14 cellular contexts compared by ENCODE assay signal in the genomic region with DNA sequence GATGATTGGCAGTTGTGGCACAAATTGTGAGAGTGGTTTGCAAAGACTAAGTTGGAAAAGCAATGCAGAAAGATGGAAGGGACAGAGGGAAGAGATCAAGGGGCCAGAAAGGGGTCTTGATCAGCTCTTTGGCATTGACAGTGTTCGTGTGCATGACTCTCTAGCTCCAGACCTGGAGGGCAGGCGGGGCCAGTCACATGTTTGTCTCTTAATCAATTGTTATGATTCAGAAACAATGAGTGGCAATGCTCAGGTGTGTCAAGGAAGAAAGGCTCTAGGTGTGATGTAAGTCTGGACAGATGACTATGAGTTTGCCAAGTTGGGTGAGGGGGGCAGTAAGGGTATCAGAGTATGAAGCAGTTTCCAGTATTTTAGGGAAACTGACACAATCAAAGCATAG. TPM values are rescaled to one million over a fixed set of nuclear protein-coding genes. Genes with fewer than 3 reads are reported as not detected.
DNase-seq lines count a peak whose midpoint lies in the region; ATAC-seq and TF ChIP-seq lines count a peak whose summit lies in the region.
"Had no signal": no experiment of that assay in that cellular context is flagged by ENCODE, and none has a peak within 500 bp of the region (broad histone marks: within the 10 kb centered on the region; RNA-seq: fewer than 3 reads in every experiment).

No MANE protein-coding gene starts in this region.

- peak; percentile 24 for DNase-seq in activated effector memory CD4-positive, alpha-beta T cell treated with anti-CD3 and anti-CD28 coated beads, Interleukin-2, amount 50 U/mL, for 16 hours
- no peak for DNase-seq in activated effector memory CD4-positive, alpha-beta T cell treated with Interleukin-2 at 50 U/mL for 16 hours
- DNase-seq in neural crest cell (ENCODE audit: low read depth, low spot score) (no peak), H4 (ENCODE audit: low spot score) (no peak), sciatic nerve (ENCODE audit: low spot score) (no peak)
- no peak for DNase-seq in activated naive CD8-positive, alpha-beta T cell treated with anti-CD3 and anti-CD28 coated beads, Interleukin-2, amount 50 U/mL, for 24 hours
- DNase-seq: ACHN; CD4-positive, CD25-positive, alpha-beta regulatory T cell; DMS53; GF-D8; GOT3; HCEC 1CT; HFFc6 had no signal

- H3K27ac Mint-ChIP-seq in neural crest cell (ENCODE audit: unreplicated experiment): peak overlapping the region; percentile 7
- H3K27ac Mint-ChIP-seq in activated naive CD8-positive, alpha-beta T cell treated with anti-CD3 and anti-CD28 coated beads, Interleukin-2, amount 50 U/mL, for 24 hours: no peak overlapping the region
- H3K27ac Mint-ChIP-seq: HFFc6 had no signal

- no peak overlapping the region for H3K4me3 Mint-ChIP-seq in neural crest cell
- no peak overlapping the region for H3K4me3 Mint-ChIP-seq in activated naive CD8-positive, alpha-beta T cell treated with anti-CD3 and anti-CD28 coated beads, Interleukin-2, amount 50 U/mL, for 24 hours
- H3K4me3 Mint-ChIP-seq: CD4-positive, CD25-positive, alpha-beta regulatory T cell; HFFc6 had no signal

- no peak for TF ChIP-seq CTCF in neural crest cell (conservative IDR thresholded peaks at IDR 0.05)

- H3K9me3 Mint-ChIP-seq in neural crest cell: no peaks in the 10 kb centered on the region
- no peaks in the 10 kb centered on the region for H3K9me3 Mint-ChIP-seq in activated naive CD8-positive, alpha-beta T cell treated with anti-CD3 and anti-CD28 coated beads, Interleukin-2, amount 50 U/mL, for 24 hours
- H3K9me3 Mint-ChIP-seq: CD4-positive, CD25-positive, alpha-beta regulatory T cell; HFFc6 had no signal

- ATAC-seq in esophagus mucosa (peak; percentile 48), sciatic nerve (no peak)
- no peak for ATAC-seq in activated naive CD8-positive, alpha-beta T cell treated with anti-CD3 and anti-CD28 coated beads, Interleukin-2, amount 50 U/mL, for 24 hours

- H3K27me3 Mint-ChIP-seq in neural crest cell (ENCODE audit: low read depth): no peaks in the 10 kb centered on the region
- H3K27me3 Mint-ChIP-seq in activated naive CD8-positive, alpha-beta T cell treated with anti-CD3 and anti-CD28 coated beads, Interleukin-2, amount 50 U/mL, for 24 hours: no peaks in the 10 kb centered on the region
- H3K27me3 Mint-ChIP-seq: CD4-positive, CD25-positive, alpha-beta regulatory T cell had no signal

- peaks cover 16% of the 10 kb centered on the region for H3K4me1 Mint-ChIP-seq in neural crest cell
- no peaks in the 10 kb centered on the region for H3K4me1 Mint-ChIP-seq in activated naive CD8-positive, alpha-beta T cell treated with anti-CD3 and anti-CD28 coated beads, Interleukin-2, amount 50 U/mL, for 24 hours

- H3K36me3 Mint-ChIP-seq in neural crest cell (ENCODE audit: low read depth): no peaks in the 10 kb centered on the region
- H3K36me3 Mint-ChIP-seq in activated naive CD8-positive, alpha-beta T cell treated with anti-CD3 and anti-CD28 coated beads, Interleukin-2, amount 50 U/mL, for 24 hours (ENCODE audit: low read depth): no peaks in the 10 kb centered on the region
- H3K36me3 Mint-ChIP-seq: CD4-positive, CD25-positive, alpha-beta regulatory T cell had no signal

- intact Hi-C loops in sciatic nerve (cut with DNase I): no loop called here

RNA-seq across cellular contexts. Expression of a gene that starts 32.1 kb away (rescaled TPM):
- total RNA-seq in esophagus mucosa (79.4 TPM), neural crest cell (231 and 237 TPM in 2 replicates), sciatic nerve (396 TPM)
- 31.3 and 47.7 TPM in 2 replicates for total RNA-seq in H4 (2014; rRNA removed; shearing (Covaris generic))
